In genomic region chr5:81747030-81747429, GRCh38 we compare ENCODE assay signal across 2 cellular contexts.
TF ChIP-seq lines count a peak whose summit lies in the region.

No MANE protein-coding gene starts in this region.

TF ChIP-seq in IMR-90, 13 proteins besides CTCF, POLR2A, EP300 and RAD21:
- no peak for TF ChIP-seq CHD1 (IDR thresholded peaks at IDR 0.05; ENCODE audit: low read depth, low read length)
- TF ChIP-seq MXI1 (IDR thresholded peaks at IDR 0.05; ENCODE audit: borderline replicate concordance, low read depth, low read length): no peak
- no peak for TF ChIP-seq RCOR1 (IDR thresholded peaks at IDR 0.05; ENCODE audit: insufficient replicate concordance, low read length)
- TF ChIP-seq NFE2L2 (IDR thresholded peaks at IDR 0.05; ENCODE audit: low read depth, low read length): no peak
- TF ChIP-seq BHLHE40 (IDR thresholded peaks at IDR 0.05; ENCODE audit: low read depth, low read length): no peak
- no peak for TF ChIP-seq FOS (IDR thresholded peaks at IDR 0.05; ENCODE audit: low read depth, low read length)
- no peak for TF ChIP-seq SMC3 (IDR thresholded peaks at IDR 0.05; ENCODE audit: low read depth, low read length)
- TF ChIP-seq MAZ (IDR thresholded peaks at IDR 0.05; ENCODE audit: borderline replicate concordance, low read depth, low read length): no peak
- no peak for TF ChIP-seq USF2 (IDR thresholded peaks at IDR 0.05; ENCODE audit: low read depth, low read length)
- no peak for TF ChIP-seq ELK1 (IDR thresholded peaks at IDR 0.05; ENCODE audit: borderline replicate concordance, low read depth, low read length)
- TF ChIP-seq RFX5 (IDR thresholded peaks at IDR 0.05; ENCODE audit: low read depth, low read length): no peak

TF ChIP-seq in GM12878, 131 proteins besides CTCF, POLR2A, EP300 and RAD21:
- TF ChIP-seq GATAD2B (conservative IDR thresholded peaks at IDR 0.05; ENCODE audit: low read depth) (no peak), POLR2AphosphoS2 (IDR thresholded peaks at IDR 0.05; ENCODE audit: low read depth, low read length) (no peak), ZNF622 (IDR thresholded peaks at IDR 0.05) (no peak), IRF4 (IDR thresholded peaks at IDR 0.05; ENCODE audit: low read depth, low read length) (no peak), FOXK2 (IDR thresholded peaks at IDR 0.05) (no peak), MYC (IDR thresholded peaks at IDR 0.05; ENCODE audit: insufficient read depth, insufficient read length, insufficient replicate concordance, low read length, severe bottlenecking) (no peak), SMC3 (IDR thresholded peaks at IDR 0.05; ENCODE audit: borderline replicate concordance, low read length) (no peak), TCF7 (IDR thresholded peaks at IDR 0.05; ENCODE audit: borderline replicate concordance) (no peak), STAT3 (IDR thresholded peaks at IDR 0.05; ENCODE audit: low read depth, low read length) (no peak), PAX8 (IDR thresholded peaks at IDR 0.05) (no peak), PKNOX1 (IDR thresholded peaks at IDR 0.05) (no peak), SIN3A (IDR thresholded peaks at IDR 0.05; ENCODE audit: low read depth, low read length) (no peak)
